Comparison of ENCODE assay signal across 8 cellular contexts in the genomic region with DNA sequence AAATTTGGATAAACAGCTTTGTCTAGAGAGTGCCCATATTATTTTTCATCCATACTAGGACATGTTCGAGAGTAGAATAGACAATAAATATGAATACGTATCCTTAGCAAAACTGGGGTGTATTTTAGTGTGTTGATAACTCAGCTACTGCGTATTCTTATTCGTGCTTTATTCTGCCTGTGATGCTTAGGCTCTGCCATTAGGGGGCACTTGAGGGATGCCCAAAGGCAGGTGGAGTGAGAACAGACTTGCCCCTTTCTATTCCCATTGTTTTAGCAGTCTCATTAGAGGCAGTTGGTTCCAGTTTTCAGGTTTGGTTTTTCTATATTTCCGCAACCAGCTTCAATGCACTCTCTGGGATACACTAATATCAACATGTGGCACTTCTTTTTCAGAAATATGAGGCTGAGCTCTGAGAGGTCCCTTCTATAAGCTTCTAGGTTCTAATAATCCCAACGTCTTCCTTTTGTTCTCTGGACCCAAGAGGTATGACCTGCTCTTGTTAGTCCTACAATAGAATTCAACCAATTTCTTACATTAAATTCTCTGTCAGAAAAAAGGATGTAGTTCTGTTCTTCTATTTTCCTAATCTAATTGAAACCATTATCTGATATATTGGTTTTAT.
A peak's percentile ranks its signal among the peaks of the same experiment; 100 is the strongest.
DNase-seq lines count a peak whose midpoint lies in the region; ATAC-seq and TF ChIP-seq lines count a peak whose summit lies in the region.

No MANE protein-coding gene starts in this region.

- in situ Hi-C loops in SK-MEL-5 (cut with HindIII; ENCODE audit: low pct_unique_long_range_greater_than_20kb, low sequenced_read_pairs): no loop called here

- peak; percentile 87 for TF ChIP-seq CTCF in Loucy (conservative IDR thresholded peaks at IDR 0.05; ENCODE audit: low read length)

- no peaks in the 10 kb centered on the region for H3F3A ChIP-seq in Loucy (ENCODE audit: low read depth)

- no peak overlapping the region for H3K9ac ChIP-seq in Loucy (ENCODE audit: low read depth, low read length, poor library complexity, severe bottlenecking)

- no peaks in the 10 kb centered on the region for H3K9me2 ChIP-seq in Loucy (replicated peaks; ENCODE audit: low read depth, low read length)

- no peaks in the 10 kb centered on the region for H3K36me3 ChIP-seq in Loucy (ENCODE audit: insufficient read depth, low read length)

- no peak overlapping the region for H3K4me3 ChIP-seq in Loucy (ENCODE audit: low read length, poor library complexity, severe bottlenecking)

- H3K79me2 ChIP-seq in Loucy (ENCODE audit: insufficient read depth, low read length): no peaks in the 10 kb centered on the region

- no peaks in the 10 kb centered on the region for H4K20me1 ChIP-seq in Loucy (ENCODE audit: insufficient read depth, low read length, poor library complexity, severe bottlenecking)

- H3K27me3 ChIP-seq in Loucy (ENCODE audit: insufficient read depth, low read length, poor library complexity, severe bottlenecking): no peaks in the 10 kb centered on the region

- peak overlapping the region; percentile 29; the same call in 1 of the 2 replicates for H2AFZ ChIP-seq in Loucy (ENCODE audit: low read length)

- peak; percentile 70 for ATAC-seq in GM18909 (IDR thresholded peaks at IDR 0.05; ENCODE audit: poor library complexity, unreplicated experiment)

- H3K4me2 ChIP-seq in Loucy (ENCODE audit: low read depth, low read length, poor library complexity, severe bottlenecking): no peak overlapping the region

- no peaks in the 10 kb centered on the region for H3K4me1 ChIP-seq in Loucy (ENCODE audit: insufficient read depth, low read length, poor library complexity, severe bottlenecking)

- DNase-seq in COLO829 (ENCODE audit: low spot score) (peak; percentile 40), SK-MEL-5 (ENCODE audit: low read depth, low spot score) (peak; percentile 66), iPS-NIHi7 (ENCODE audit: extremely low spot score) (peak; percentile 77), cortex of kidney (lab: John Stamatoyannopoulos, UW) (no peak), NCI-H1930 (lab: John Stamatoyannopoulos, UW) (no peak), DMS79 treated with DMSO at 0.1 percent for 48 hours (lab: John Stamatoyannopoulos, UW) (no peak)

- no peaks in the 10 kb centered on the region for H3K9me3 ChIP-seq in Loucy (ENCODE audit: insufficient read depth, low read depth, low read length)

Comparison
In these comparisons a context has a peak if more than half of its experiments do, and no peak if none do; other contexts are left out.
1. DNase-seq: peak in COLO829 (single experiment), SK-MEL-5 (single experiment) and iPS-NIHi7 (single experiment); none in cortex of kidney (single experiment), NCI-H1930 (0 of 2) and DMS79 treated with DMSO at 0.1 percent for 48 hours (single experiment).